1 cellular context compared by ENCODE assay signal in the genomic region with DNA sequence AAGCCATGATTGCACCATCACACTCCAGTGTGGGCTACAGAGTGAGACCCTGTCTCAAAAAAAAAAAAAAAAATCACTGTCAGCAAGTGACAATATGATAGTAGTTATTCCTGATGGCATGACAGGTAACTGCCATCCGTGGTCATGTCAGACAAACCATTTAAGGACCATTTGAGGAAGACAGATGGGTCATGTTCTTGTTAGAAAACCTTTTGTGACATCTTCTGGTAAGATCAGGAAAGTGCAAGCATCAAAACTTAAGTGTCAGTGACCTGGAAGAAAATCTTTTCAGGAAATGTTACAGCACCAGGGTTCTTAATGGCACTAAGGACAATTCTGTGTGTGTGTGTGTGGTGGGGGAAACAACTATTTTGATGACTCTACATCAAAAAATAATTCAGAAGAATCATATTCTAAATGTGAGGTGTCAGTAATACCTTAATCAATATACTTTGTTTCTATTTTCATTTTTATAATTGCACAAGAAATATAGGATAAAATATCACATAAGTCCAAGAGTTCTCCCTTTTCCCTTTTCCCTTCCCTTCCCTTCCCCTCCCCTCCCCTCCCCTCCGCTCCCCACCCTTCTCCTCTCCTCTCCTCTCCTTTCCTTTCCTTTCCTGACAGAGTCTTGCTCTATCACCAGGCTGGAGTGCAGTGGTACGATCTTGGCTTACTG.
TF ChIP-seq lines count a peak whose summit lies in the region.

No MANE protein-coding gene starts in this region.

TF ChIP-seq in WTC11, 78 proteins besides CTCF, POLR2A, EP300 and RAD21 (continued from another document):
- TF ChIP-seq, protein P1, sequence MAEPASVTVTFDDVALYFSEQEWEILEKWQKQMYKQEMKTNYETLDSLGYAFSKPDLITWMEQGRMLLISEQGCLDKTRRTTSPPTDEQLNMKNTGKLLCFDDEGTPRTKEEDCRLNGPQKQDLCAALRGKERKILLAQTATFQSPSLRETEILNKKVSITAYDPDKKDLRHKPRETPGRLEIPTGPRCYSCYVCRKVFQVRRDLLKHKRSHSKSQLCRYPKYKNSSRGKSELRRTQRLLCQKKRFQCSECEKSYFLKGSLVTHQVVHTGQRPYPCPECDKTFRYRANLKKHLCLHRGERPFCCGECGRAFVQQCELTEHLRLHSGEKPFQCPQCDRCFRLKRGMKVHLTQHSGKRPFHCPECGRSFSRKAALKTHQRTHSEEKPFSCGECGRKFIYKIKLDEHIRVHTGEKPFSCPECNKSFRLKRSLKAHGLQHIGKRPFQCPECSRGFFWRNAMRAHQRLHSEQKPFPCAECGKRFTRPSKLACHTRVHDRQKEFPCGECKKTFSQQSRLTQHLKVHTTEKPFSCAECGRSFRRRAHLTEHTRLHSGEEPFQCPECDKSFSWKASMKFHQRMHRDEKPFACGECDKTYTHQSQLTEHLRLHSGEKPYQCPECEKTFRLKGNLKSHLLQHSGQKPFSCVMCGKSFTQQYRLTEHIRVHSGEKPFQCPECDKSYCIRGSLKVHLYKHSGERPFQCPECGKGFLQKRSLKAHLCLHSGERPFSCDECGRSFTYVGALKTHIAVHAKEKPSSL (CRISPR knock-in tag; conservative IDR thresholded peaks at IDR 0.05) = no peak
- TF ChIP-seq, protein P2, sequence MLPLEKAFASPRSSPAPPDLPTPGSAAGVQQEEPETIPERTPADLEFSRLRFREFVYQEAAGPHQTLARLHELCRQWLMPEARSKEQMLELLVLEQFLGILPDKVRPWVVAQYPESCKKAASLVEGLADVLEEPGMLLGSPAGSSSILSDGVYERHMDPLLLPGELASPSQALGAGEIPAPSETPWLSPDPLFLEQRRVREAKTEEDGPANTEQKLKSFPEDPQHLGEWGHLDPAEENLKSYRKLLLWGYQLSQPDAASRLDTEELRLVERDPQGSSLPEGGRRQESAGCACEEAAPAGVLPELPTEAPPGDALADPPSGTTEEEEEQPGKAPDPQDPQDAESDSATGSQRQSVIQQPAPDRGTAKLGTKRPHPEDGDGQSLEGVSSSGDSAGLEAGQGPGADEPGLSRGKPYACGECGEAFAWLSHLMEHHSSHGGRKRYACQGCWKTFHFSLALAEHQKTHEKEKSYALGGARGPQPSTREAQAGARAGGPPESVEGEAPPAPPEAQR (CRISPR knock-in tag; IDR thresholded peaks at IDR 0.05) = no peak
- TF ChIP-seq IRF2 (CRISPR knock-in tag; IDR thresholded peaks at IDR 0.05; ENCODE audit: borderline replicate concordance, low read depth) = no peak
- TF ChIP-seq PRRX2 (CRISPR knock-in tag; IDR thresholded peaks at IDR 0.05) = no peak
- TF ChIP-seq HMGA2 (CRISPR knock-in tag; IDR thresholded peaks at IDR 0.05) = no peak
- TF ChIP-seq, protein P3, sequence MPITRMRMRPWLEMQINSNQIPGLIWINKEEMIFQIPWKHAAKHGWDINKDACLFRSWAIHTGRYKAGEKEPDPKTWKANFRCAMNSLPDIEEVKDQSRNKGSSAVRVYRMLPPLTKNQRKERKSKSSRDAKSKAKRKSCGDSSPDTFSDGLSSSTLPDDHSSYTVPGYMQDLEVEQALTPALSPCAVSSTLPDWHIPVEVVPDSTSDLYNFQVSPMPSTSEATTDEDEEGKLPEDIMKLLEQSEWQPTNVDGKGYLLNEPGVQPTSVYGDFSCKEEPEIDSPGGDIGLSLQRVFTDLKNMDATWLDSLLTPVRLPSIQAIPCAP (CRISPR knock-in tag; IDR thresholded peaks at IDR 0.05) = no peak
- TF ChIP-seq, protein P4, sequence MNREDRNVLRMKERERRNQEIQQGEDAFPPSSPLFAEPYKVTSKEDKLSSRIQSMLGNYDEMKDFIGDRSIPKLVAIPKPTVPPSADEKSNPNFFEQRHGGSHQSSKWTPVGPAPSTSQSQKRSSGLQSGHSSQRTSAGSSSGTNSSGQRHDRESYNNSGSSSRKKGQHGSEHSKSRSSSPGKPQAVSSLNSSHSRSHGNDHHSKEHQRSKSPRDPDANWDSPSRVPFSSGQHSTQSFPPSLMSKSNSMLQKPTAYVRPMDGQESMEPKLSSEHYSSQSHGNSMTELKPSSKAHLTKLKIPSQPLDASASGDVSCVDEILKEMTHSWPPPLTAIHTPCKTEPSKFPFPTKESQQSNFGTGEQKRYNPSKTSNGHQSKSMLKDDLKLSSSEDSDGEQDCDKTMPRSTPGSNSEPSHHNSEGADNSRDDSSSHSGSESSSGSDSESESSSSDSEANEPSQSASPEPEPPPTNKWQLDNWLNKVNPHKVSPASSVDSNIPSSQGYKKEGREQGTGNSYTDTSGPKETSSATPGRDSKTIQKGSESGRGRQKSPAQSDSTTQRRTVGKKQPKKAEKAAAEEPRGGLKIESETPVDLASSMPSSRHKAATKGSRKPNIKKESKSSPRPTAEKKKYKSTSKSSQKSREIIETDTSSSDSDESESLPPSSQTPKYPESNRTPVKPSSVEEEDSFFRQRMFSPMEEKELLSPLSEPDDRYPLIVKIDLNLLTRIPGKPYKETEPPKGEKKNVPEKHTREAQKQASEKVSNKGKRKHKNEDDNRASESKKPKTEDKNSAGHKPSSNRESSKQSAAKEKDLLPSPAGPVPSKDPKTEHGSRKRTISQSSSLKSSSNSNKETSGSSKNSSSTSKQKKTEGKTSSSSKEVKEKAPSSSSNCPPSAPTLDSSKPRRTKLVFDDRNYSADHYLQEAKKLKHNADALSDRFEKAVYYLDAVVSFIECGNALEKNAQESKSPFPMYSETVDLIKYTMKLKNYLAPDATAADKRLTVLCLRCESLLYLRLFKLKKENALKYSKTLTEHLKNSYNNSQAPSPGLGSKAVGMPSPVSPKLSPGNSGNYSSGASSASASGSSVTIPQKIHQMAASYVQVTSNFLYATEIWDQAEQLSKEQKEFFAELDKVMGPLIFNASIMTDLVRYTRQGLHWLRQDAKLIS (CRISPR knock-in tag; IDR thresholded peaks at IDR 0.05; ENCODE audit: borderline replicate concordance) = no peak
- no peak for TF ChIP-seq OVOL2 (CRISPR knock-in tag; IDR thresholded peaks at IDR 0.05; ENCODE audit: borderline replicate concordance)
- no peak for TF ChIP-seq ZNF121 (CRISPR knock-in tag; IDR thresholded peaks at IDR 0.05)
- TF ChIP-seq, protein P5, sequence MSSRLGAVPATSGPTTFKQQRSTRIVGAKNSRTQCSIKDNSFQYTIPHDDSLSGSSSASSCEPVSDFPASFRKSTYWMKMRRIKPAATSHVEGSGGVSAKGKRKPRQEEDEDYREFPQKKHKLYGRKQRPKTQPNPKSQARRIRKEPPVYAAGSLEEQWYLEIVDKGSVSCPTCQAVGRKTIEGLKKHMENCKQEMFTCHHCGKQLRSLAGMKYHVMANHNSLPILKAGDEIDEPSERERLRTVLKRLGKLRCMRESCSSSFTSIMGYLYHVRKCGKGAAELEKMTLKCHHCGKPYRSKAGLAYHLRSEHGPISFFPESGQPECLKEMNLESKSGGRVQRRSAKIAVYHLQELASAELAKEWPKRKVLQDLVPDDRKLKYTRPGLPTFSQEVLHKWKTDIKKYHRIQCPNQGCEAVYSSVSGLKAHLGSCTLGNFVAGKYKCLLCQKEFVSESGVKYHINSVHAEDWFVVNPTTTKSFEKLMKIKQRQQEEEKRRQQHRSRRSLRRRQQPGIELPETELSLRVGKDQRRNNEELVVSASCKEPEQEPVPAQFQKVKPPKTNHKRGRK (CRISPR knock-in tag; IDR thresholded peaks at IDR 0.05; ENCODE audit: borderline replicate concordance) = no peak
- TF ChIP-seq, protein P6, sequence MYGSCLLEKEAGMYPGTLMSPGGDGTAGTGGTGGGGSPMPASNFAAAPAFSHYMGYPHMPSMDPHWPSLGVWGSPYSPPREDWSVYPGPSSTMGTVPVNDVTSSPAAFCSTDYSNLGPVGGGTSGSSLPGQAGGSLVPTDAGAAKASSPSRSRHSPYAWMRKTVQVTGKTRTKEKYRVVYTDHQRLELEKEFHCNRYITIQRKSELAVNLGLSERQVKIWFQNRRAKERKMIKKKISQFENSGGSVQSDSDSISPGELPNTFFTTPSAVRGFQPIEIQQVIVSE (CRISPR knock-in tag; IDR thresholded peaks at IDR 0.05; ENCODE audit: borderline replicate concordance) = no peak
- no peak for TF ChIP-seq ZNF232 (CRISPR knock-in tag; IDR thresholded peaks at IDR 0.05)
- TF ChIP-seq, protein P7, sequence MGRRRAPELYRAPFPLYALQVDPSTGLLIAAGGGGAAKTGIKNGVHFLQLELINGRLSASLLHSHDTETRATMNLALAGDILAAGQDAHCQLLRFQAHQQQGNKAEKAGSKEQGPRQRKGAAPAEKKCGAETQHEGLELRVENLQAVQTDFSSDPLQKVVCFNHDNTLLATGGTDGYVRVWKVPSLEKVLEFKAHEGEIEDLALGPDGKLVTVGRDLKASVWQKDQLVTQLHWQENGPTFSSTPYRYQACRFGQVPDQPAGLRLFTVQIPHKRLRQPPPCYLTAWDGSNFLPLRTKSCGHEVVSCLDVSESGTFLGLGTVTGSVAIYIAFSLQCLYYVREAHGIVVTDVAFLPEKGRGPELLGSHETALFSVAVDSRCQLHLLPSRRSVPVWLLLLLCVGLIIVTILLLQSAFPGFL (CRISPR knock-in tag; IDR thresholded peaks at IDR 0.05; ENCODE audit: borderline replicate concordance) = no peak
- no peak for TF ChIP-seq MYBL2 (CRISPR knock-in tag; IDR thresholded peaks at IDR 0.05)
- TF ChIP-seq GRHL2 (CRISPR knock-in tag; IDR thresholded peaks at IDR 0.05; ENCODE audit: insufficient replicate concordance, severe bottlenecking) = no peak
